In genomic region chr9:127580371-127580770, GRCh38 we compare ENCODE assay signal across 20 cellular contexts. TPM values are rescaled to one million over a fixed set of nuclear protein-coding genes. Genes with fewer than 3 reads are reported as not detected.
DNase-seq lines count a peak whose midpoint lies in the region; ATAC-seq and TF ChIP-seq lines count a peak whose summit lies in the region.
"Had no signal": no experiment of that assay in that cellular context is flagged by ENCODE, and none has a peak within 500 bp of the region (broad histone marks: within the 10 kb centered on the region; RNA-seq: fewer than 3 reads in every experiment).

No MANE protein-coding gene starts in this region.

- H2BK12ac ChIP-seq in mesenchymal stem cell (ENCODE audit: low read length in 2 of 2): peak overlapping the region; percentile 69 to 87

- no peak overlapping the region for H4K8ac ChIP-seq in mesenchymal stem cell (ENCODE audit: low read length)

- H3K4me3 Mint-ChIP-seq in activated naive CD4-positive, alpha-beta T cell treated with anti-CD3 and anti-CD28 coated beads, Interleukin-2, amount 10 ng/mL, durations not matched to agents 7 days and 5 days: no peak overlapping the region
- H3K4me3 Mint-ChIP-seq: central memory CD8-positive, alpha-beta T cell; T-helper 17 cell had no signal

- peaks cover 33% of the 10 kb centered on the region for H3K27me3 Mint-ChIP-seq in activated naive CD4-positive, alpha-beta T cell treated with anti-CD3 and anti-CD28 coated beads, Interleukin-2, amount 10 ng/mL, durations not matched to agents 7 days and 5 days
- H3K27me3 Mint-ChIP-seq: activated T-cell treated with anti-CD3 and anti-CD28 coated beads, Interleukin-2, amount 50 U/mL, for 24 hours; central memory CD8-positive, alpha-beta T cell; T-helper 17 cell had no signal

- H3K4me2 ChIP-seq in mesenchymal stem cell (ENCODE audit: low read length, poor library complexity, severe bottlenecking): no peak overlapping the region

- H3K18ac ChIP-seq in mesenchymal stem cell (ENCODE audit: low read depth in 1 of 2, low read length in 2 of 2): peak overlapping the region; percentile 5 to 74

- peak overlapping the region; percentile 37 for H3K27ac Mint-ChIP-seq in activated naive CD4-positive, alpha-beta T cell treated with anti-CD3 and anti-CD28 coated beads, Interleukin-2, amount 10 ng/mL, durations not matched to agents 7 days and 5 days
- H3K27ac Mint-ChIP-seq in activated naive CD4-positive, alpha-beta T cell treated with anti-CD3 and anti-CD28 coated beads, Interleukin-2, amount 50 U/mL, for 72 hours: no peak overlapping the region
- H3K27ac Mint-ChIP-seq: effector memory CD8-positive, alpha-beta T cell had no signal

- H3K27ac ChIP-seq in VCaP: peak overlapping the region; percentile 75; the same call in 1 of the 2 replicates
- no peak overlapping the region for H3K27ac ChIP-seq in mesenchymal stem cell (ENCODE audit: low read length, poor library complexity, severe bottlenecking)
- peak overlapping the region; percentile 91 for H3K27ac ChIP-seq in vagina
- H3K27ac ChIP-seq: foreskin keratinocyte had no signal

- H2BK15ac ChIP-seq in mesenchymal stem cell (ENCODE audit: low read depth, poor library complexity, severe bottlenecking): peak overlapping the region; percentile 45

- H2BK5ac ChIP-seq in mesenchymal stem cell (ENCODE audit: low read depth, low read length, poor library complexity, severe bottlenecking): no peak overlapping the region

- peak overlapping the region; percentile 7 for H3K9ac ChIP-seq in mesenchymal stem cell (ENCODE audit: low read length)

- peaks cover 10% of the 10 kb centered on the region for H3K36me3 Mint-ChIP-seq in activated naive CD4-positive, alpha-beta T cell treated with anti-CD3 and anti-CD28 coated beads, Interleukin-2, amount 10 ng/mL, durations not matched to agents 7 days and 5 days
- H3K36me3 Mint-ChIP-seq in activated naive CD4-positive, alpha-beta T cell treated with anti-CD3 and anti-CD28 coated beads, Interleukin-2, amount 50 U/mL, for 72 hours: no peaks in the 10 kb centered on the region

- no peak overlapping the region for H2BK120ac ChIP-seq in mesenchymal stem cell (ENCODE audit: low read depth, low read length)

- no peak for TF ChIP-seq CTCF in VCaP (conservative IDR thresholded peaks at IDR 0.05)
- TF ChIP-seq CTCF in vagina (IDR thresholded peaks at IDR 0.05): no peak

- H3K4me1 Mint-ChIP-seq in activated naive CD4-positive, alpha-beta T cell treated with anti-CD3 and anti-CD28 coated beads, Interleukin-2, amount 10 ng/mL, durations not matched to agents 7 days and 5 days: peaks cover 44% of the 10 kb centered on the region

- ATAC-seq in activated naive CD4-positive, alpha-beta T cell treated with anti-CD3 and anti-CD28 coated beads, Interleukin-2, amount 50 U/mL, for 72 hours: no peak
- ATAC-seq in GM18498 (IDR thresholded peaks at IDR 0.05; ENCODE audit: unreplicated experiment) (no peak), left colon (no peak)
- ATAC-seq: effector memory CD8-positive, alpha-beta T cell; foreskin keratinocyte; left lobe of liver; stimulated activated naive CD8-positive, alpha-beta T cell treated with anti-CD3 and anti-CD28 coated beads, Interleukin-15, Interleukin-2, amounts not matched to agents 100 U/mL and 50 U/mL, for 24 hours; T-helper 17 cell had no signal

- peak overlapping the region; percentile 79 for H4K91ac ChIP-seq in mesenchymal stem cell (ENCODE audit: low read length)

- CTCF ChIA-PET in activated naive CD4-positive, alpha-beta T cell treated with anti-CD3 and anti-CD28 coated beads, Interleukin-2, amount 10 ng/mL, durations not matched to agents 7 days and 5 days (lab: Charles Lee): interaction anchor here (1.2 to 1.5 kb wide), 4 partner anchors 55 to 341 kb away, joined by 3 to 6 read pairs (median 4); partner anchors contain the start of gene TOR2A

- intact Hi-C loops in vagina (cut with DNase I) (no loop called here), left colon (cut with DNase I, micrococcal nuclease) (no loop called here)

- no peaks in the 10 kb centered on the region for H3K27me3 ChIP-seq in mesenchymal stem cell (ENCODE audit: control insufficient read depth in 1 of 2, insufficient read depth in 1 of 2, low read length in 2 of 2)
- H3K27me3 ChIP-seq in vagina: no peaks in the 10 kb centered on the region
- H3K27me3 ChIP-seq: foreskin keratinocyte had no signal

- peak overlapping the region; percentile 69 for H2AK5ac ChIP-seq in mesenchymal stem cell (ENCODE audit: low read length, severe bottlenecking)

- TF ChIP-seq POLR2A in vagina (IDR thresholded peaks at IDR 0.05): no peak

- H3K9me3 ChIP-seq in mesenchymal stem cell (ENCODE audit: control insufficient read depth, low read length) (no peaks in the 10 kb centered on the region), vagina (no peaks in the 10 kb centered on the region)

- no peak overlapping the region for H3K4ac ChIP-seq in mesenchymal stem cell (ENCODE audit: low read depth in 1 of 2, low read length in 2 of 2)

- DNase-seq in activated naive CD4-positive, alpha-beta T cell treated with anti-CD3 and anti-CD28 coated beads, Interleukin-2, amount 10 ng/mL, durations not matched to agents 7 days and 5 days: no peak
- DNase-seq in activated naive CD4-positive, alpha-beta T cell treated with anti-CD3 and anti-CD28 coated beads, Interleukin-2, amount 50 U/mL, for 72 hours (ENCODE audit: low spot score in 2 of 2): no peak
- DNase-seq in mesenchymal stem cell: no peak
- no peak for DNase-seq in vagina (ENCODE audit: extremely low spot score in 2 of 2)
- no peak for DNase-seq in activated CD4-positive, CD25-positive, alpha-beta regulatory T cell (lab: John Stamatoyannopoulos, UW)
- DNase-seq in left colon: no peak
- DNase-seq: activated CD4-positive, alpha-beta T cell treated with anti-CD3 and anti-CD28 coated beads for 1 hour; activated T-cell treated with anti-CD3 and anti-CD28 coated beads, Interleukin-2, amount 50 U/mL, for 24 hours; effector memory CD8-positive, alpha-beta T cell; foreskin keratinocyte; GF-D8; H7; NCI-H1105 treated with DMSO at 0.1 percent for 48 hours; SHP77; stimulated activated naive CD8-positive, alpha-beta T cell treated with anti-CD3 and anti-CD28 coated beads, Interleukin-15, Interleukin-2, amounts not matched to agents 100 U/mL and 50 U/mL, for 24 hours; T-helper 17 cell had no signal

- H3K79me1 ChIP-seq in mesenchymal stem cell (replicated peaks; ENCODE audit: low read length, poor library complexity, severe bottlenecking): peaks cover 16% of the 10 kb centered on the region

- H3K4me1 ChIP-seq in mesenchymal stem cell (ENCODE audit: control insufficient read depth, insufficient read depth, low read depth, low read length): peaks cover 24% of the 10 kb centered on the region
- H3K4me1 ChIP-seq in vagina: peaks cover 36% of the 10 kb centered on the region

- H3K36me3 ChIP-seq in mesenchymal stem cell (ENCODE audit: control insufficient read depth in 1 of 2, insufficient read depth in 2 of 2, low read depth in 1 of 2, low read length in 2 of 2) (peaks cover 0 to 6% of the 10 kb centered on the region in 2 experiments), vagina (no peaks in the 10 kb centered on the region)

- no peak overlapping the region for H2AFZ ChIP-seq in mesenchymal stem cell (ENCODE audit: low read depth, low read length)

- H3K23ac ChIP-seq in mesenchymal stem cell (ENCODE audit: low read length in 2 of 2): peak overlapping the region in 1 of 2 experiments; percentile 57

- 93% methylated on average over 8 of the region's 8 CpGs for WGBS in mesenchymal stem cell

- H3K4me3 ChIP-seq in mesenchymal stem cell (ENCODE audit: insufficient read depth in 1 of 2, low read depth in 1 of 2, low read length in 2 of 2): peak overlapping the region in 1 of 2 experiments; percentile 81
- peak overlapping the region in 1 of 2 donors; percentile 29 for H3K4me3 ChIP-seq in vagina

- no peaks in the 10 kb centered on the region for H3K9me3 Mint-ChIP-seq in activated naive CD4-positive, alpha-beta T cell treated with anti-CD3 and anti-CD28 coated beads, Interleukin-2, amount 10 ng/mL, durations not matched to agents 7 days and 5 days
- no peaks in the 10 kb centered on the region for H3K9me3 Mint-ChIP-seq in activated naive CD4-positive, alpha-beta T cell treated with anti-CD3 and anti-CD28 coated beads, Interleukin-2, amount 50 U/mL, for 72 hours
- H3K9me3 Mint-ChIP-seq: activated T-cell treated with anti-CD3 and anti-CD28 coated beads, Interleukin-2, amount 50 U/mL, for 24 hours; central memory CD8-positive, alpha-beta T cell; effector memory CD8-positive, alpha-beta T cell had no signal

- no peak overlapping the region for H3K14ac ChIP-seq in mesenchymal stem cell (ENCODE audit: low read length in 2 of 2)

RNA-seq across cellular contexts. Expression of gene STXBP1, which starts 31.7 kb away (rescaled TPM):
- 10 to 100 TPM; 11.4 to 28.0 TPM for total RNA-seq in activated naive CD4-positive, alpha-beta T cell treated with anti-CD3 and anti-CD28 coated beads, Interleukin-2, amount 50 U/mL, for 72 hours
- polyA plus RNA-seq in mesenchymal stem cell (2013, experiment 1 of 2): 41.1 TPM
- polyA plus RNA-seq in mesenchymal stem cell (2013, experiment 2 of 2): 40.3 TPM
- total RNA-seq in vagina (56.2 TPM), left colon (10 to 100 TPM in 1 of 2 donors, 1 to 10 TPM in 1; 9.0 to 15.0 TPM)
